1 cellular context compared by ENCODE assay signal in genomic region chrX:109740076-109740809, GRCh38.
TF ChIP-seq lines count a peak whose summit lies in the region.

No MANE protein-coding gene starts in this region.

TF ChIP-seq in HepG2, 621 proteins besides CTCF, POLR2A, EP300 and RAD21 (continued from another document and continues in another):
- TF ChIP-seq ZMAT5 (CRISPR knock-in tag; IDR thresholded peaks at IDR 0.05; ENCODE audit: borderline replicate concordance, low read depth) = no peak
- TF ChIP-seq GFI1 (CRISPR knock-in tag; IDR thresholded peaks at IDR 0.05; ENCODE audit: borderline replicate concordance) = peak; percentile 74; the same call in 1 of the 2 replicates
- TF ChIP-seq SIN3A (IDR thresholded peaks at IDR 0.05; ENCODE audit: borderline replicate concordance, low read depth, low read length) = no peak
- TF ChIP-seq ZBTB38 (CRISPR knock-in tag; IDR thresholded peaks at IDR 0.05) = 0 out of 2 replicates have a peak, but pooled peaks have one; percentile 17
- peak; percentile 96 for TF ChIP-seq RARA (CRISPR knock-in tag; IDR thresholded peaks at IDR 0.05)
- peak; percentile 45; the same call in 1 of the 2 replicates for TF ChIP-seq ZNF281 (CRISPR knock-in tag; IDR thresholded peaks at IDR 0.05; ENCODE audit: borderline replicate concordance)
- TF ChIP-seq ZNF333 (CRISPR knock-in tag; IDR thresholded peaks at IDR 0.05; ENCODE audit: borderline replicate concordance) = no peak
- TF ChIP-seq ZUFSP (CRISPR knock-in tag; IDR thresholded peaks at IDR 0.05; ENCODE audit: borderline replicate concordance) = no peak
- no peak for TF ChIP-seq ZNF256 (CRISPR knock-in tag; conservative IDR thresholded peaks at IDR 0.05)
- no peak for TF ChIP-seq ZNF318 (CRISPR knock-in tag; IDR thresholded peaks at IDR 0.05)
- no peak for TF ChIP-seq ZNF512B (CRISPR knock-in tag; IDR thresholded peaks at IDR 0.05; ENCODE audit: borderline replicate concordance)
- TF ChIP-seq KLF15 (CRISPR knock-in tag; IDR thresholded peaks at IDR 0.05; ENCODE audit: borderline replicate concordance) = no peak
- peak; percentile 88 for TF ChIP-seq TBL1XR1 (IDR thresholded peaks at IDR 0.05; ENCODE audit: borderline replicate concordance, low read length, partially characterized antibody)
- no peak for TF ChIP-seq NR0B2 (CRISPR knock-in tag; IDR thresholded peaks at IDR 0.05)
- TF ChIP-seq MTERF4 (CRISPR knock-in tag; IDR thresholded peaks at IDR 0.05) = no peak
- no peak for TF ChIP-seq ZNF431 (CRISPR knock-in tag; IDR thresholded peaks at IDR 0.05; ENCODE audit: borderline replicate concordance, low read depth)
- no peak for TF ChIP-seq JDP2 (CRISPR knock-in tag; IDR thresholded peaks at IDR 0.05; ENCODE audit: borderline replicate concordance)
- TF ChIP-seq ZNF749 (CRISPR knock-in tag; IDR thresholded peaks at IDR 0.05; ENCODE audit: borderline replicate concordance) = peak; percentile 54; the same call in 1 of the 2 replicates
- no peak for TF ChIP-seq MATR3 (CRISPR knock-in tag; IDR thresholded peaks at IDR 0.05)
- peak; percentile 93 for TF ChIP-seq PAXIP1 (CRISPR knock-in tag; conservative IDR thresholded peaks at IDR 0.05)
- TF ChIP-seq SIX1 (CRISPR knock-in tag; IDR thresholded peaks at IDR 0.05; ENCODE audit: borderline replicate concordance) = peak; percentile 66; the same call in 1 of the 2 replicates
- peak; percentile 68; the same call in 1 of the 2 replicates for TF ChIP-seq ARID3A (IDR thresholded peaks at IDR 0.05; ENCODE audit: low read depth, low read length)
- TF ChIP-seq ZNF510 (CRISPR knock-in tag; IDR thresholded peaks at IDR 0.05; ENCODE audit: low read depth) = no peak
- TF ChIP-seq MTA3 (CRISPR knock-in tag; IDR thresholded peaks at IDR 0.05) = no peak
- TF ChIP-seq ZNF75D (CRISPR knock-in tag; IDR thresholded peaks at IDR 0.05; ENCODE audit: borderline replicate concordance) = no peak
- 0 out of 2 replicates have a peak, but pooled peaks have one; percentile 44 for TF ChIP-seq ZNF580 (CRISPR knock-in tag; IDR thresholded peaks at IDR 0.05; ENCODE audit: borderline replicate concordance, low read depth)
- no peak for TF ChIP-seq ZSCAN25 (CRISPR knock-in tag; IDR thresholded peaks at IDR 0.05)
- TF ChIP-seq ZNF724P (CRISPR knock-in tag; IDR thresholded peaks at IDR 0.05; ENCODE audit: borderline replicate concordance) = no peak
- no peak for TF ChIP-seq ZNF264 (CRISPR knock-in tag; IDR thresholded peaks at IDR 0.05)
- TF ChIP-seq ZNF792 (CRISPR knock-in tag; IDR thresholded peaks at IDR 0.05) = no peak
- TF ChIP-seq FOXO1 (CRISPR knock-in tag; IDR thresholded peaks at IDR 0.05) = peak; percentile 98
- peak; percentile 96 for TF ChIP-seq CEBPG (CRISPR knock-in tag; IDR thresholded peaks at IDR 0.05)
